1 cellular context compared by ENCODE assay signal in the genomic region with DNA sequence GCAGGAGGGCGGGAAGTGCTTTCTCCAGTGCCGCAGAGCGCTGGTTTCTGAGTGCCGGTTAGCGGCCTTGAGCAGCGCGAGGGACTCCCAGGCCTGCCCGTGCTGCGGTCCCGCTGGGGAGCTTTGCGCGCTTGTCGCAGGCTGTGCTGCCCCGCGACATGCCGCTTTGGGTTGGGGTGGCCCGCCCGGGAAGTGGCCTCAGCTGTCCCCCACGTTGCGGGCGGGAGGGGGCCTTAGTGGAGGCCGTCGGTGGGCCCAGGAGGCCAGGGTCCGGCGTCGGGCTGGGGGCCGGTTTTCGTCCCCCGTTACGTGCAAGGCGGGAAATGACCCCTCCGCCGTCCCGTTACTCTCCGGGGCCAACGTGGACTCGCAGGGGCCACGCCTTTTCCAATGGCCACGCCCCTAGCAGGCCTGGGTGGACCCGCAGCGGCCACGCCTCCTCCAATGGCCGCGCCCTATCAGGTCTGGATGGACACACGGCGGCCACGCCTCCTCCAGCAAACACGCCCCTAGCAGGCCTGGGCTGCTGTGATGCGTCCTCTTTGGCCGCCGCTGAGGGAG.
A peak's percentile ranks its signal among the peaks of the same experiment; 100 is the strongest.
TF ChIP-seq lines count a peak whose summit lies in the region.

No MANE protein-coding gene starts in this region.

TF ChIP-seq in HepG2, 621 proteins besides CTCF, POLR2A, EP300 and RAD21 (continued from another document and continues in another):
- TF ChIP-seq TSC22D2 (CRISPR knock-in tag; IDR thresholded peaks at IDR 0.05; ENCODE audit: borderline replicate concordance) (no peak), RXRB (CRISPR knock-in tag; IDR thresholded peaks at IDR 0.05; ENCODE audit: borderline replicate concordance) (0 out of 2 replicates have a peak, but pooled peaks have one; percentile 27), CHCHD3 (CRISPR knock-in tag; IDR thresholded peaks at IDR 0.05) (no peak), SSRP1 (CRISPR knock-in tag; IDR thresholded peaks at IDR 0.05) (peak; percentile 81), ZNF17 (CRISPR knock-in tag; IDR thresholded peaks at IDR 0.05) (no peak), ZNF605 (CRISPR knock-in tag; IDR thresholded peaks at IDR 0.05) (peak; percentile 51), CCAR2 (optimal IDR thresholded peaks at IDR 0.05; ENCODE audit: low read depth, low read length) (no peak), SNRNP70 (IDR thresholded peaks at IDR 0.05; ENCODE audit: low read depth, low read length) (no peak), NR1H2 (CRISPR knock-in tag; IDR thresholded peaks at IDR 0.05; ENCODE audit: borderline replicate concordance, low read depth) (0 out of 2 replicates have a peak, but pooled peaks have one; percentile 44), ZMYM4 (CRISPR knock-in tag; IDR thresholded peaks at IDR 0.05) (0 out of 2 replicates have a peak, but pooled peaks have one; percentile 9), MED8 (CRISPR knock-in tag; IDR thresholded peaks at IDR 0.05; ENCODE audit: insufficient replicate concordance) (no peak), ZNF761 (CRISPR knock-in tag; conservative IDR thresholded peaks at IDR 0.05) (0 out of 2 replicates have a peak, but pooled peaks have one; percentile 41), SMARCC2 (IDR thresholded peaks at IDR 0.05) (no peak), SPEN (CRISPR knock-in tag; IDR thresholded peaks at IDR 0.05; ENCODE audit: low read depth) (peak; percentile 44), RBFOX2 (IDR thresholded peaks at IDR 0.05; ENCODE audit: low read depth, low read length) (peak; percentile 93), ZNF33A (CRISPR knock-in tag; IDR thresholded peaks at IDR 0.05; ENCODE audit: borderline replicate concordance) (0 out of 2 replicates have a peak, but pooled peaks have one; percentile 69), ZNF546 (CRISPR knock-in tag; conservative IDR thresholded peaks at IDR 0.05) (peak; percentile 69; the same call in 1 of the 2 replicates), ZMYM3 (CRISPR knock-in tag; IDR thresholded peaks at IDR 0.05) (0 out of 2 replicates have a peak, but pooled peaks have one; percentile 31), MEF2D (CRISPR knock-in tag; IDR thresholded peaks at IDR 0.05) (no peak; the same call in 1 of the 2 replicates), EEA1 (CRISPR knock-in tag; IDR thresholded peaks at IDR 0.05; ENCODE audit: borderline replicate concordance) (0 out of 2 replicates have a peak, but pooled peaks have one; percentile 67), ZSCAN21 (CRISPR knock-in tag; IDR thresholded peaks at IDR 0.05; ENCODE audit: borderline replicate concordance) (peak; percentile 18; the same call in 1 of the 2 replicates), GPN1 (CRISPR knock-in tag; IDR thresholded peaks at IDR 0.05; ENCODE audit: borderline replicate concordance) (0 out of 2 replicates have a peak, but pooled peaks have one; percentile 43), TBX2 (CRISPR knock-in tag; IDR thresholded peaks at IDR 0.05; ENCODE audit: borderline replicate concordance) (peak; percentile 56), ZNF709 (CRISPR knock-in tag; IDR thresholded peaks at IDR 0.05) (0 out of 2 replicates have a peak, but pooled peaks have one; percentile 51), POLR2AphosphoS5 (IDR thresholded peaks at IDR 0.05; ENCODE audit: low read depth, low read length) (peak; percentile 59), MED1 (CRISPR knock-in tag; IDR thresholded peaks at IDR 0.05) (peak; percentile 51), ATF7-NPFF (CRISPR knock-in tag; IDR thresholded peaks at IDR 0.05; ENCODE audit: low read depth) (peak; percentile 66; the same call in 1 of the 2 replicates), AGO2 (optimal IDR thresholded peaks at IDR 0.05; ENCODE audit: low read depth, low read length) (peak; percentile 92), GATAD1 (CRISPR knock-in tag; IDR thresholded peaks at IDR 0.05) (peak; percentile 47), ZEB1 (IDR thresholded peaks at IDR 0.05; ENCODE audit: insufficient replicate concordance, low read depth) (no peak), FIP1L1 (IDR thresholded peaks at IDR 0.05; ENCODE audit: borderline replicate concordance, insufficient read depth, low read depth, low read length) (no peak), CCDC6 (CRISPR knock-in tag; IDR thresholded peaks at IDR 0.05) (0 out of 2 replicates have a peak, but pooled peaks have one; percentile 45), ZFX (CRISPR knock-in tag; IDR thresholded peaks at IDR 0.05; ENCODE audit: low read depth) (peak; percentile 66; the same call in 1 of the 2 replicates), ZNF619 (CRISPR knock-in tag; IDR thresholded peaks at IDR 0.05) (peak; percentile 61; the same call in 1 of the 2 replicates)
- TF ChIP-seq, protein P1, sequence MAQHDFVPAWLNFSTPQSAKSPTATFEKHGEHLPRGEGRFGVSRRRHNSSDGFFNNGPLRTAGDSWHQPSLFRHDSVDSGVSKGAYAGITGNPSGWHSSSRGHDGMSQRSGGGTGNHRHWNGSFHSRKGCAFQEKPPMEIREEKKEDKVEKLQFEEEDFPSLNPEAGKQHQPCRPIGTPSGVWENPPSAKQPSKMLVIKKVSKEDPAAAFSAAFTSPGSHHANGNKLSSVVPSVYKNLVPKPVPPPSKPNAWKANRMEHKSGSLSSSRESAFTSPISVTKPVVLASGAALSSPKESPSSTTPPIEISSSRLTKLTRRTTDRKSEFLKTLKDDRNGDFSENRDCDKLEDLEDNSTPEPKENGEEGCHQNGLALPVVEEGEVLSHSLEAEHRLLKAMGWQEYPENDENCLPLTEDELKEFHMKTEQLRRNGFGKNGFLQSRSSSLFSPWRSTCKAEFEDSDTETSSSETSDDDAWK (CRISPR knock-in tag; IDR thresholded peaks at IDR 0.05), result no peak
- TF ChIP-seq, protein P2, sequence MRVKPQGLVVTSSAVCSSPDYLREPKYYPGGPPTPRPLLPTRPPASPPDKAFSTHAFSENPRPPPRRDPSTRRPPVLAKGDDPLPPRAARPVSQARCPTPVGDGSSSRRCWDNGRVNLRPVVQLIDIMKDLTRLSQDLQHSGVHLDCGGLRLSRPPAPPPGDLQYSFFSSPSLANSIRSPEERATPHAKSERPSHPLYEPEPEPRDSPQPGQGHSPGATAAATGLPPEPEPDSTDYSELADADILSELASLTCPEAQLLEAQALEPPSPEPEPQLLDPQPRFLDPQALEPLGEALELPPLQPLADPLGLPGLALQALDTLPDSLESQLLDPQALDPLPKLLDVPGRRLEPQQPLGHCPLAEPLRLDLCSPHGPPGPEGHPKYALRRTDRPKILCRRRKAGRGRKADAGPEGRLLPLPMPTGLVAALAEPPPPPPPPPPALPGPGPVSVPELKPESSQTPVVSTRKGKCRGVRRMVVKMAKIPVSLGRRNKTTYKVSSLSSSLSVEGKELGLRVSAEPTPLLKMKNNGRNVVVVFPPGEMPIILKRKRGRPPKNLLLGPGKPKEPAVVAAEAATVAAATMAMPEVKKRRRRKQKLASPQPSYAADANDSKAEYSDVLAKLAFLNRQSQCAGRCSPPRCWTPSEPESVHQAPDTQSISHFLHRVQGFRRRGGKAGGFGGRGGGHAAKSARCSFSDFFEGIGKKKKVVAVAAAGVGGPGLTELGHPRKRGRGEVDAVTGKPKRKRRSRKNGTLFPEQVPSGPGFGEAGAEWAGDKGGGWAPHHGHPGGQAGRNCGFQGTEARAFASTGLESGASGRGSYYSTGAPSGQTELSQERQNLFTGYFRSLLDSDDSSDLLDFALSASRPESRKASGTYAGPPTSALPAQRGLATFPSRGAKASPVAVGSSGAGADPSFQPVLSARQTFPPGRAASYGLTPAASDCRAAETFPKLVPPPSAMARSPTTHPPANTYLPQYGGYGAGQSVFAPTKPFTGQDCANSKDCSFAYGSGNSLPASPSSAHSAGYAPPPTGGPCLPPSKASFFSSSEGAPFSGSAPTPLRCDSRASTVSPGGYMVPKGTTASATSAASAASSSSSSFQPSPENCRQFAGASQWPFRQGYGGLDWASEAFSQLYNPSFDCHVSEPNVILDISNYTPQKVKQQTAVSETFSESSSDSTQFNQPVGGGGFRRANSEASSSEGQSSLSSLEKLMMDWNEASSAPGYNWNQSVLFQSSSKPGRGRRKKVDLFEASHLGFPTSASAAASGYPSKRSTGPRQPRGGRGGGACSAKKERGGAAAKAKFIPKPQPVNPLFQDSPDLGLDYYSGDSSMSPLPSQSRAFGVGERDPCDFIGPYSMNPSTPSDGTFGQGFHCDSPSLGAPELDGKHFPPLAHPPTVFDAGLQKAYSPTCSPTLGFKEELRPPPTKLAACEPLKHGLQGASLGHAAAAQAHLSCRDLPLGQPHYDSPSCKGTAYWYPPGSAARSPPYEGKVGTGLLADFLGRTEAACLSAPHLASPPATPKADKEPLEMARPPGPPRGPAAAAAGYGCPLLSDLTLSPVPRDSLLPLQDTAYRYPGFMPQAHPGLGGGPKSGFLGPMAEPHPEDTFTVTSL (CRISPR knock-in tag; IDR thresholded peaks at IDR 0.05; ENCODE audit: borderline replicate concordance), result peak; percentile 59
- TF ChIP-seq, protein P3, sequence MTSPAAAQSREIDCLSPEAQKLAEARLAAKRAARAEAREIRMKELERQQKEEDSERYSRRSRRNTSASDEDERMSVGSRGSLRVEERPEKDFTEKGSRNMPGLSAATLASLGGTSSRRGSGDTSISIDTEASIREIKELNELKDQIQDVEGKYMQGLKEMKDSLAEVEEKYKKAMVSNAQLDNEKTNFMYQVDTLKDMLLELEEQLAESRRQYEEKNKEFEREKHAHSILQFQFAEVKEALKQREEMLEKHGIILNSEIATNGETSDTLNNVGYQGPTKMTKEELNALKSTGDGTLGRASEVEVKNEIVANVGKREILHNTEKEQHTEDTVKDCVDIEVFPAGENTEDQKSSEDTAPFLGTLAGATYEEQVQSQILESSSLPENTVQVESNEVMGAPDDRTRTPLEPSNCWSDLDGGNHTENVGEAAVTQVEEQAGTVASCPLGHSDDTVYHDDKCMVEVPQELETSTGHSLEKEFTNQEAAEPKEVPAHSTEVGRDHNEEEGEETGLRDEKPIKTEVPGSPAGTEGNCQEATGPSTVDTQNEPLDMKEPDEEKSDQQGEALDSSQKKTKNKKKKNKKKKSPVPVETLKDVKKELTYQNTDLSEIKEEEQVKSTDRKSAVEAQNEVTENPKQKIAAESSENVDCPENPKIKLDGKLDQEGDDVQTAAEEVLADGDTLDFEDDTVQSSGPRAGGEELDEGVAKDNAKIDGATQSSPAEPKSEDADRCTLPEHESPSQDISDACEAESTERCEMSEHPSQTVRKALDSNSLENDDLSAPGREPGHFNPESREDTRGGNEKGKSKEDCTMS (CRISPR knock-in tag; conservative IDR thresholded peaks at IDR 0.05), result no peak
- TF ChIP-seq, protein P4, sequence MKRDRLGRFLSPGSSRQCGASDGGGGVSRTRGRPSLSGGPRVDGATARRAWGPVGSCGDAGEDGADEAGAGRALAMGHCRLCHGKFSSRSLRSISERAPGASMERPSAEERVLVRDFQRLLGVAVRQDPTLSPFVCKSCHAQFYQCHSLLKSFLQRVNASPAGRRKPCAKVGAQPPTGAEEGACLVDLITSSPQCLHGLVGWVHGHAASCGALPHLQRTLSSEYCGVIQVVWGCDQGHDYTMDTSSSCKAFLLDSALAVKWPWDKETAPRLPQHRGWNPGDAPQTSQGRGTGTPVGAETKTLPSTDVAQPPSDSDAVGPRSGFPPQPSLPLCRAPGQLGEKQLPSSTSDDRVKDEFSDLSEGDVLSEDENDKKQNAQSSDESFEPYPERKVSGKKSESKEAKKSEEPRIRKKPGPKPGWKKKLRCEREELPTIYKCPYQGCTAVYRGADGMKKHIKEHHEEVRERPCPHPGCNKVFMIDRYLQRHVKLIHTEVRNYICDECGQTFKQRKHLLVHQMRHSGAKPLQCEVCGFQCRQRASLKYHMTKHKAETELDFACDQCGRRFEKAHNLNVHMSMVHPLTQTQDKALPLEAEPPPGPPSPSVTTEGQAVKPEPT (CRISPR knock-in tag; IDR thresholded peaks at IDR 0.05; ENCODE audit: low read depth), result no peak
- TF ChIP-seq, protein P5, sequence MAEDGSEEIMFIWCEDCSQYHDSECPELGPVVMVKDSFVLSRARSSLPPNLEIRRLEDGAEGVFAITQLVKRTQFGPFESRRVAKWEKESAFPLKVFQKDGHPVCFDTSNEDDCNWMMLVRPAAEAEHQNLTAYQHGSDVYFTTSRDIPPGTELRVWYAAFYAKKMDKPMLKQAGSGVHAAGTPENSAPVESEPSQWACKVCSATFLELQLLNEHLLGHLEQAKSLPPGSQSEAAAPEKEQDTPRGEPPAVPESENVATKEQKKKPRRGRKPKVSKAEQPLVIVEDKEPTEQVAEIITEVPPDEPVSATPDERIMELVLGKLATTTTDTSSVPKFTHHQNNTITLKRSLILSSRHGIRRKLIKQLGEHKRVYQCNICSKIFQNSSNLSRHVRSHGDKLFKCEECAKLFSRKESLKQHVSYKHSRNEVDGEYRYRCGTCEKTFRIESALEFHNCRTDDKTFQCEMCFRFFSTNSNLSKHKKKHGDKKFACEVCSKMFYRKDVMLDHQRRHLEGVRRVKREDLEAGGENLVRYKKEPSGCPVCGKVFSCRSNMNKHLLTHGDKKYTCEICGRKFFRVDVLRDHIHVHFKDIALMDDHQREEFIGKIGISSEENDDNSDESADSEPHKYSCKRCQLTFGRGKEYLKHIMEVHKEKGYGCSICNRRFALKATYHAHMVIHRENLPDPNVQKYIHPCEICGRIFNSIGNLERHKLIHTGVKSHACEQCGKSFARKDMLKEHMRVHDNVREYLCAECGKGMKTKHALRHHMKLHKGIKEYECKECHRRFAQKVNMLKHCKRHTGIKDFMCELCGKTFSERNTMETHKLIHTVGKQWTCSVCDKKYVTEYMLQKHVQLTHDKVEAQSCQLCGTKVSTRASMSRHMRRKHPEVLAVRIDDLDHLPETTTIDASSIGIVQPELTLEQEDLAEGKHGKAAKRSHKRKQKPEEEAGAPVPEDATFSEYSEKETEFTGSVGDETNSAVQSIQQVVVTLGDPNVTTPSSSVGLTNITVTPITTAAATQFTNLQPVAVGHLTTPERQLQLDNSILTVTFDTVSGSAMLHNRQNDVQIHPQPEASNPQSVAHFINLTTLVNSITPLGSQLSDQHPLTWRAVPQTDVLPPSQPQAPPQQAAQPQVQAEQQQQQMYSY (CRISPR knock-in tag; IDR thresholded peaks at IDR 0.05), result 0 out of 2 replicates have a peak, but pooled peaks have one; percentile 10
- TF ChIP-seq, protein P6, sequence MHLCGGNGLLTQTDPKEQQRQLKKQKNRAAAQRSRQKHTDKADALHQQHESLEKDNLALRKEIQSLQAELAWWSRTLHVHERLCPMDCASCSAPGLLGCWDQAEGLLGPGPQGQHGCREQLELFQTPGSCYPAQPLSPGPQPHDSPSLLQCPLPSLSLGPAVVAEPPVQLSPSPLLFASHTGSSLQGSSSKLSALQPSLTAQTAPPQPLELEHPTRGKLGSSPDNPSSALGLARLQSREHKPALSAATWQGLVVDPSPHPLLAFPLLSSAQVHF (CRISPR knock-in tag; IDR thresholded peaks at IDR 0.05), result no peak
- TF ChIP-seq, protein P7, sequence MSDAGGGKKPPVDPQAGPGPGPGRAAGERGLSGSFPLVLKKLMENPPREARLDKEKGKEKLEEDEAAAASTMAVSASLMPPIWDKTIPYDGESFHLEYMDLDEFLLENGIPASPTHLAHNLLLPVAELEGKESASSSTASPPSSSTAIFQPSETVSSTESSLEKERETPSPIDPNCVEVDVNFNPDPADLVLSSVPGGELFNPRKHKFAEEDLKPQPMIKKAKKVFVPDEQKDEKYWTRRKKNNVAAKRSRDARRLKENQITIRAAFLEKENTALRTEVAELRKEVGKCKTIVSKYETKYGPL (CRISPR knock-in tag; IDR thresholded peaks at IDR 0.05), result no peak
- TF ChIP-seq, protein P8, sequence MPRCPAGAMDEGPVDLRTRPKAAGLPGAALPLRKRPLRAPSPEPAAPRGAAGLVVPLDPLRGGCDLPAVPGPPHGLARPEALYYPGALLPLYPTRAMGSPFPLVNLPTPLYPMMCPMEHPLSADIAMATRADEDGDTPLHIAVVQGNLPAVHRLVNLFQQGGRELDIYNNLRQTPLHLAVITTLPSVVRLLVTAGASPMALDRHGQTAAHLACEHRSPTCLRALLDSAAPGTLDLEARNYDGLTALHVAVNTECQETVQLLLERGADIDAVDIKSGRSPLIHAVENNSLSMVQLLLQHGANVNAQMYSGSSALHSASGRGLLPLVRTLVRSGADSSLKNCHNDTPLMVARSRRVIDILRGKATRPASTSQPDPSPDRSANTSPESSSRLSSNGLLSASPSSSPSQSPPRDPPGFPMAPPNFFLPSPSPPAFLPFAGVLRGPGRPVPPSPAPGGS (CRISPR knock-in tag; IDR thresholded peaks at IDR 0.05), result peak; percentile 3; the same call in 1 of the 2 replicates
